2 cellular contexts compared by ENCODE assay signal in genomic region chr7:138244606-138245005, GRCh38.
TF ChIP-seq lines count a peak whose summit lies in the region.

No MANE protein-coding gene starts in this region.

TF ChIP-seq in K562, 482 proteins besides CTCF, POLR2A, EP300 and RAD21:
- no peak for TF ChIP-seq HMG20B (CRISPR knock-in tag; IDR thresholded peaks at IDR 0.05)
- no peak for TF ChIP-seq HNRNPUL1 (IDR thresholded peaks at IDR 0.05; ENCODE audit: low read length)
- TF ChIP-seq SMARCC2 (IDR thresholded peaks at IDR 0.05; ENCODE audit: low read depth): no peak
- no peak for TF ChIP-seq U2AF1 (optimal IDR thresholded peaks at IDR 0.05; ENCODE audit: low read depth, low read length)
- TF ChIP-seq ILF3 (IDR thresholded peaks at IDR 0.05; ENCODE audit: borderline replicate concordance): no peak
- no peak for TF ChIP-seq PHF21A (IDR thresholded peaks at IDR 0.05; ENCODE audit: borderline replicate concordance, low read depth)
- TF ChIP-seq SFPQ (IDR thresholded peaks at IDR 0.05; ENCODE audit: low read depth, low read length): no peak
- TF ChIP-seq, protein P1, sequence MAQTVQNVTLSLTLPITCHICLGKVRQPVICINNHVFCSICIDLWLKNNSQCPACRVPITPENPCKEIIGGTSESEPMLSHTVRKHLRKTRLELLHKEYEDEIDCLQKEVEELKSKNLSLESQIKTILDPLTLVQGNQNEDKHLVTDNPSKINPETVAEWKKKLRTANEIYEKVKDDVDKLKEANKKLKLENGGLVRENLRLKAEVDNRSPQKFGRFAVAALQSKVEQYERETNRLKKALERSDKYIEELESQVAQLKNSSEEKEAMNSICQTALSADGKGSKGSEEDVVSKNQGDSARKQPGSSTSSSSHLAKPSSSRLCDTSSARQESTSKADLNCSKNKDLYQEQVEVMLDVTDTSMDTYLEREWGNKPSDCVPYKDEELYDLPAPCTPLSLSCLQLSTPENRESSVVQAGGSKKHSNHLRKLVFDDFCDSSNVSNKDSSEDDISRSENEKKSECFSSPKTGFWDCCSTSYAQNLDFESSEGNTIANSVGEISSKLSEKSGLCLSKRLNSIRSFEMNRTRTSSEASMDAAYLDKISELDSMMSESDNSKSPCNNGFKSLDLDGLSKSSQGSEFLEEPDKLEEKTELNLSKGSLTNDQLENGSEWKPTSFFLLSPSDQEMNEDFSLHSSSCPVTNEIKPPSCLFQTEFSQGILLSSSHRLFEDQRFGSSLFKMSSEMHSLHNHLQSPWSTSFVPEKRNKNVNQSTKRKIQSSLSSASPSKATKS (CRISPR knock-in tag; IDR thresholded peaks at IDR 0.05): no peak
- TF ChIP-seq ZNF224 (CRISPR knock-in tag; IDR thresholded peaks at IDR 0.05): no peak
- no peak for TF ChIP-seq NR2F6 (CRISPR knock-in tag; IDR thresholded peaks at IDR 0.05)
- TF ChIP-seq ZBTB12 (CRISPR knock-in tag; IDR thresholded peaks at IDR 0.05): no peak

TF ChIP-seq in HepG2, 621 proteins besides CTCF, POLR2A, EP300 and RAD21:
- TF ChIP-seq ZNF615 (CRISPR knock-in tag; IDR thresholded peaks at IDR 0.05; ENCODE audit: borderline replicate concordance) (no peak), NFKB2 (CRISPR knock-in tag; IDR thresholded peaks at IDR 0.05; ENCODE audit: borderline replicate concordance) (no peak)
